In the genomic region with DNA sequence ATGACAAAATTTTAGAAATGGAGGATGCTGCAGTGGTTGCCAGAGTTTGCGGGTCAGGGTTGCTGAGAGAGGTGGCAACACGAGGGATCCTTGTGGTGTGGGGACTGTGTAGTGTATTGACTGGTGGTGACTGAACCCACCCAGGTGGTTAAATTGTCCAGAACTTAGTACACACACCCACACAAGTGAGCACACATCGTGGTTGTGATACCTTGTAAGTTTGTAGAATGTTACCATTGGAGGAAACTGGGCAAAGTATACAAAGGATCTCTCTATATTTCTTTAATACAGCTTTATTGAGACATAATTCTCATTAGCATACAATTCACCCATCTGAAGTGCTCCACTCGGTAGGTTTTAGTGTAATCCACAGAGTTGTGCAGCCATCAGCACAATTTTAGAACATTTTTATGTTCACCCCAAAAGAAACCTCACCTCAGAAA, we compare ENCODE assay signal across 16 cellular contexts. TPM values are rescaled to one million over a fixed set of nuclear protein-coding genes. Genes with fewer than 3 reads are reported as not detected.
A peak's percentile ranks its signal among the peaks of the same experiment; 100 is the strongest.
DNase-seq lines count a peak whose midpoint lies in the region; ATAC-seq, FAIRE-seq and TF ChIP-seq lines count a peak whose summit lies in the region.
"Had no signal": no experiment of that assay in that cellular context is flagged by ENCODE, and none has a peak within 500 bp of the region (broad histone marks: within the 10 kb centered on the region; RNA-seq: fewer than 3 reads in every experiment).

No MANE protein-coding gene starts in this region.

- H3K36me3 Mint-ChIP-seq in MCF 10A (ENCODE audit: insufficient read depth, unreplicated experiment) (peaks cover 98% of the 10 kb centered on the region), type B pancreatic cell (peaks cover 21% of the 10 kb centered on the region)

- TF ChIP-seq CTCF in MCF 10A (IDR thresholded peaks at IDR 0.05; ENCODE audit: unreplicated experiment) (no peak), breast epithelium (IDR thresholded peaks at IDR 0.05) (no peak), VCaP (conservative IDR thresholded peaks at IDR 0.05) (no peak), type B pancreatic cell (conservative IDR thresholded peaks at IDR 0.05) (no peak), left lung (IDR thresholded peaks at IDR 0.05) (no peak)

- POLR2A ChIA-PET in MCF 10A (lab: Yijun Ruan, JAX): interaction anchor here (0.7 to 9.5 kb wide), 4 partner anchors 32 to 260 kb away, joined by 3 to 113 read pairs (median 8); a partner anchor contains a TSS

- H3K27me3 Mint-ChIP-seq in MCF 10A (ENCODE audit: insufficient read depth, unreplicated experiment) (no peaks in the 10 kb centered on the region), type B pancreatic cell (no peaks in the 10 kb centered on the region)

- no peaks in the 10 kb centered on the region for H3K36me3 ChIP-seq in breast epithelium
- peaks cover 0 to 90% of the 10 kb centered on the region in 2 donors for H3K36me3 ChIP-seq in left lung

- H3K27ac ChIP-seq in breast epithelium (no peak overlapping the region), VCaP (peak overlapping the region; percentile 8; the same call in 1 of the 2 replicates), epithelial cell of prostate (peak overlapping the region; percentile 16), left lung (no peak overlapping the region)
- H3K27ac ChIP-seq: left ventricle myocardium inferior, vagina had no signal

- peaks cover 28% of the 10 kb centered on the region for H3K4me1 Mint-ChIP-seq in MCF 10A (ENCODE audit: insufficient read depth, unreplicated experiment)
- no peaks in the 10 kb centered on the region for H3K4me1 Mint-ChIP-seq in type B pancreatic cell (ENCODE audit: unreplicated experiment)

- H3K4me1 ChIP-seq in breast epithelium: peaks cover 3 to 22% of the 10 kb centered on the region in 2 donors
- peaks cover 20 to 22% of the 10 kb centered on the region in 2 donors for H3K4me1 ChIP-seq in left lung

- no peak for ATAC-seq in left lung

- H3K9me3 Mint-ChIP-seq in MCF 10A (ENCODE audit: unreplicated experiment) (no peaks in the 10 kb centered on the region), type B pancreatic cell (peaks cover 10% of the 10 kb centered on the region)

- TF ChIP-seq POLR2A in breast epithelium (IDR thresholded peaks at IDR 0.05): no peak
- TF ChIP-seq POLR2A in GM12891 (IDR thresholded peaks at IDR 0.05; ENCODE audit: low read depth, low read length): no peak

- H3K27me3 ChIP-seq in breast epithelium (no peaks in the 10 kb centered on the region), left lung (no peaks in the 10 kb centered on the region)
- H3K27me3 ChIP-seq: vagina had no signal

- H3K4me3 Mint-ChIP-seq in MCF 10A (ENCODE audit: unreplicated experiment) (no peak overlapping the region), type B pancreatic cell (no peak overlapping the region)

- no peak for FAIRE-seq in GM12891 (lab: Jason Lieb, UNC)
- FAIRE-seq: D721Med had no signal

- H3K9me3 ChIP-seq in breast epithelium (no peaks in the 10 kb centered on the region), left lung (no peaks in the 10 kb centered on the region)
- H3K9me3 ChIP-seq: HAP-1, left ventricle myocardium inferior, mucosa of descending colon, vagina had no signal

- H3K27ac Mint-ChIP-seq in MCF 10A (ENCODE audit: low read depth, unreplicated experiment): peak overlapping the region; percentile 26
- H3K27ac Mint-ChIP-seq in type B pancreatic cell: peak overlapping the region; percentile 76

- DNase-seq in MCF 10A (ENCODE audit: unreplicated experiment) (no peak), breast epithelium (ENCODE audit: low spot score in 2 of 2) (no peak), epithelial cell of prostate (ENCODE audit: low read depth, low spot score) (no peak), type B pancreatic cell (ENCODE audit: extremely low spot score, unreplicated experiment) (no peak), left lung (no peak), A172 (ENCODE audit: low spot score) (no peak), GM12891 (ENCODE audit: insufficient read length, low spot score) (no peak)
- DNase-seq: activated CD8-positive, alpha-beta memory T cell treated with anti-CD3 and anti-CD28 coated beads, Interleukin-2, amount 50 U/mL, for 4 hours; NCI-H524 treated with DMSO at 0.1 percent for 48 hours; right cardiac atrium had no signal

- intact Hi-C loops in MCF 10A (cut with micrococcal nuclease) (no loop called here), breast epithelium (cut with DNase I; ENCODE audit: low total_unique reads) (no loop called here), left lung (cut with DNase I) (no loop called here)

- CTCF ChIA-PET in MCF 10A (lab: Yijun Ruan, JAX): interaction anchor here (1.0 to 4.3 kb wide), 10 partner anchors 9 to 100 kb away, joined by 3 to 29 read pairs (median 6); no protein-coding TSS in a partner anchor

- H3K4me3 ChIP-seq in breast epithelium (no peak overlapping the region), left lung (no peak overlapping the region)
- H3K4me3 ChIP-seq: HAP-1, left ventricle myocardium inferior, mucosa of descending colon, vagina had no signal

- no TSS peak for BruUV-seq in MCF 10A (replicated peaks; lab: Mats Ljungman, UMichigan)

TF ChIP-seq in GM12891, 5 proteins besides CTCF, POLR2A, EP300 and RAD21:
- TF ChIP-seq POLR2AphosphoS5 (IDR thresholded peaks at IDR 0.05; ENCODE audit: low read depth, low read length) (no peak), TAF1 (IDR thresholded peaks at IDR 0.05; ENCODE audit: low read depth, low read length) (no peak)

RNA-seq across cellular contexts. Expression of a gene that starts 56.1 kb away (rescaled TPM):
- total RNA-seq in MCF 10A (2022) (122 TPM in 2 replicates), breast epithelium (10 to 100 TPM; 36.6 to 53.1 (median 52.3) TPM), type B pancreatic cell (ENCODE audit: low replicate concordance) (90.8 and 121 TPM in 2 replicates), left lung (100 to 1,000 TPM in 1 of 2 donors, 10 to 100 TPM in 1; 89.6 to 121 TPM)
- 24.7 and 29.7 TPM in 2 replicates for total RNA-seq in A172 (2014; rRNA removed; shearing (Covaris generic))
- 40.8 TPM for polyA plus RNA-seq in GM12891 (2012; ENCODE audit: low read depth, missing spikeins)

Comparison
In these comparisons a context has a peak if more than half of its experiments do, and no peak if none do; other contexts are left out.
1. H3K27ac ChIP-seq: peak in VCaP (single experiment) and epithelial cell of prostate (single experiment); none in breast epithelium (0 of 2) and left lung (0 of 2).